In the genomic region with DNA sequence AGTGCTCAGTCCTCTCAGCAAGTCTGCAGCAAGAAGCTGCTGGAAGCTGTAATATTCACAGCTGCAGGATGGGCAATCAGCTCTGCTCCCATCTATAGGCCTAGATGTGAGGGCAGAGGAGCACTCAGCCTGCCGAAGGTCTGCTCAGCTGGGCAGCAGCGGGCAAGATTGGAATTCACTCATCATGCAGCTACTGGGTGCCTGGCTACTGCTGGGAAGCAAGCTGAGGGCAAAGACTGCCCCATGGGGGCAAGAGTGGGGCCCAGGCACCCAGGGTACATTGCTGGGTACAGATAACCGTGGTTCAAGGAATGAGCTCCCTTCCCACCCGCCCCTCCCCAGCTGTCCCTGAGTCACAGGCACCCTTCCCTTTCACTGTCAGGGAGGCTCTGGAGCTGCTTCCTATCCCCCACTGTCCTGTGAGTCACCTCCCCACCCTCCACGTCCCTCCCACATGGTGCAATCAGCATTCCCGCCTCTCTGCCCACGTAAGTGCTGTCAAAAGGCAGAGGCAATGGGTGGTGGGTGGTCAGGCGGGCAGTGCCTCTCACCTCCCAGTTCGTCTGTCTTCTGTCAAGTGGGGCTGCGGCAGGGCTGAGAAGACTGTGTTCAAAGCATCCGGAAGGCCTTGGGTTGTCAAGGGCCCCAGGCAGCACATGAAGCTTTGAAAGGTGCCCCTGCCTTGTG, we compare ENCODE assay signal across 12 cellular contexts.
DNase-seq lines count a peak whose midpoint lies in the region; ATAC-seq, FAIRE-seq and TF ChIP-seq lines count a peak whose summit lies in the region.
"Had no signal": no experiment of that assay in that cellular context is flagged by ENCODE, and none has a peak within 500 bp of the region (broad histone marks: within the 10 kb centered on the region; RNA-seq: fewer than 3 reads in every experiment).

No MANE protein-coding gene starts in this region.

- WGBS in K562 (ENCODE audit: insufficient coverage, low coverage, missing lambda C conversion rate), result under 1% methylated on average over 10 of the region's 11 CpGs

- no peak overlapping the region for H3K4me3 Mint-ChIP-seq in activated T-helper 1 cell treated with anti-CD3 and anti-CD28 coated beads, Interleukin-12 subunit alpha, Interleukin-12 subunit beta, Interleukin-2, Interleukin-4 antibody, amounts not matched to agents 30 ng/mL and 10 ng/mL and 1 ng/mL, durations not matched to agents 14 hours and 24 hours and 36 hours
- H3K4me3 Mint-ChIP-seq: dendritic cell treated with granulocyte-macrophage colony-stimulating factor and Interleukin-4, amounts not matched to agents 40 ng/mL and 50 ng/mL, for 4 days had no signal

- H4K20me1 ChIP-seq in K562 (replicated peaks; ENCODE audit: control insufficient read depth, insufficient read depth, low read length), result no peaks in the 10 kb centered on the region

- H3K9me3 Mint-ChIP-seq in activated T-helper 1 cell treated with anti-CD3 and anti-CD28 coated beads, Interleukin-12 subunit alpha, Interleukin-12 subunit beta, Interleukin-2, Interleukin-4 antibody, amounts not matched to agents 30 ng/mL and 10 ng/mL and 1 ng/mL, durations not matched to agents 14 hours and 24 hours and 36 hours, result no peaks in the 10 kb centered on the region
- H3K9me3 Mint-ChIP-seq: activated T-helper 2 cell treated with anti-CD3 and anti-CD28 coated beads, Interferon-gamma antibody, Interleukin-2, Interleukin-4, amounts not matched to agents 10 μg/mL and 5 μg/mL and 100 μg/mL, durations not matched to agents 14 hours and 24 hours and 36 hours; dendritic cell treated with granulocyte-macrophage colony-stimulating factor and Interleukin-4, amounts not matched to agents 40 ng/mL and 50 ng/mL, for 4 days had no signal

- no peaks in the 10 kb centered on the region for H3K9me3 ChIP-seq in K562 (replicated peaks; ENCODE audit: control insufficient read depth, insufficient read depth, low read depth, low read length)

- TF ChIP-seq EP300 in K562 (IDR thresholded peaks at IDR 0.05; ENCODE audit: low read length), result no peak

- DNase-seq in AG20443 (ENCODE audit: low spot score) (peak; percentile 82), HTR-8/SVneo (ENCODE audit: insufficient read length, low spot score) (peak; percentile 88), K562 (ENCODE audit: extremely low read depth in 1 of 4, low spot score in 3 of 4) (peak; percentile 8 to 30 (median 16)), kidney epithelial cell (ENCODE audit: low read depth) (peak; percentile 50), coronary artery (ENCODE audit: low spot score) (no peak), HuH-7.5 (ENCODE audit: low spot score) (no peak)
- DNase-seq in activated CD4-positive, alpha-beta T cell treated with anti-CD3 and anti-CD28 coated beads, Interleukin-2, amount 50 U/mL, for 4 hours, result no peak
- no peak for DNase-seq in activated T-helper 1 cell treated with anti-CD3 and anti-CD28 coated beads, Interleukin-12 subunit alpha, Interleukin-12 subunit beta, Interleukin-2, Interleukin-4 antibody, amounts not matched to agents 30 ng/mL and 10 ng/mL and 1 ng/mL, durations not matched to agents 14 hours and 24 hours and 36 hours (ENCODE audit: low spot score)
- DNase-seq: NCI-H1417 treated with DMSO at 0.1 percent for 48 hours, substantia nigra had no signal

- TF ChIP-seq POLR2A in K562 (conservative IDR thresholded peaks at IDR 0.05), result no peak

- H3K27ac ChIP-seq in K562 (ENCODE audit: extremely low read depth, low read depth, low read length) (no peak overlapping the region), coronary artery (no peak overlapping the region)

- no peaks in the 10 kb centered on the region; a peak in 1 of 5 replicates for H3K4me1 ChIP-seq in K562 (replicated peaks in 1 of 2; ENCODE audit: control insufficient read depth in 2 of 2, insufficient read depth in 2 of 2, low read length in 2 of 2)

- H2AFZ ChIP-seq in K562 (ENCODE audit: low read depth, low read length), result no peak overlapping the region

- CTCF ChIA-PET in K562 (lab: Yijun Ruan, JAX; ENCODE audit: low intra/inter-chr PET ratio), result no interaction called here

- no peaks in the 10 kb centered on the region for H3K27me3 Mint-ChIP-seq in activated T-helper 1 cell treated with anti-CD3 and anti-CD28 coated beads, Interleukin-12 subunit alpha, Interleukin-12 subunit beta, Interleukin-2, Interleukin-4 antibody, amounts not matched to agents 30 ng/mL and 10 ng/mL and 1 ng/mL, durations not matched to agents 14 hours and 24 hours and 36 hours (ENCODE audit: insufficient read depth)

- in situ Hi-C loops in K562 (cut with MboI), result no loop called here

- TF ChIP-seq RAD21 in K562 (CRISPR knock-in tag; conservative IDR thresholded peaks at IDR 0.05 in 1 of 2, IDR thresholded peaks at IDR 0.05 in 1 of 2), result no peak

- H3K27me3 ChIP-seq in K562 (ENCODE audit: control insufficient read depth in 2 of 2, insufficient read depth in 2 of 2, low read length in 2 of 2) (no peaks in the 10 kb centered on the region; a peak in 1 of 5 replicates), kidney epithelial cell (ENCODE audit: control insufficient read depth, insufficient read depth, low read length) (peaks cover 3% of the 10 kb centered on the region)

- peak; percentile 97 for FAIRE-seq in HTR-8/SVneo (lab: Jason Lieb, UNC)
- FAIRE-seq in K562 (lab: Jason Lieb, UNC), result no peak

- intact Hi-C loops in K562 (cut with micrococcal nuclease), result no loop called here
- intact Hi-C loops in activated T-helper 1 cell treated with anti-CD3 and anti-CD28 coated beads, Interleukin-12 subunit alpha, Interleukin-12 subunit beta, Interleukin-2, Interleukin-4 antibody, amounts not matched to agents 30 ng/mL and 10 ng/mL and 1 ng/mL, durations not matched to agents 14 hours and 24 hours and 36 hours (cut with micrococcal nuclease), result no loop called here

- peak overlapping the region in 1 of 2 experiments; percentile 17; a peak in 1 of 4 replicates for H3K9ac ChIP-seq in K562 (ENCODE audit: insufficient read depth in 1 of 2, low read depth in 2 of 2, low read length in 2 of 2)

- H3K36me3 ChIP-seq in K562 (ENCODE audit: control insufficient read depth, insufficient read depth, low read length) (no peaks in the 10 kb centered on the region), kidney epithelial cell (ENCODE audit: control insufficient read depth, insufficient read depth, low read length) (no peaks in the 10 kb centered on the region)

- H3K4me3 ChIP-seq in K562, result no peak overlapping the region
- no peak overlapping the region for H3K4me3 ChIP-seq in kidney epithelial cell (ENCODE audit: low read depth, low read length)
- no peak overlapping the region for H3K4me3 ChIP-seq in coronary artery

- TF ChIP-seq CTCF in K562 (IDR thresholded peaks at IDR 0.05 in 2 of 3, conservative IDR thresholded peaks at IDR 0.05 in 1 of 3; ENCODE audit: insufficient read depth in 2 of 3, low read depth in 1 of 3, low read length in 3 of 3), result no peak
- TF ChIP-seq CTCF in kidney epithelial cell (IDR thresholded peaks at IDR 0.05; ENCODE audit: insufficient read depth, low read length, poor library complexity, severe bottlenecking), result no peak
- no peak for TF ChIP-seq CTCF in coronary artery (IDR thresholded peaks at IDR 0.05)

- no peaks in the 10 kb centered on the region for H3K36me3 Mint-ChIP-seq in activated T-helper 1 cell treated with anti-CD3 and anti-CD28 coated beads, Interleukin-12 subunit alpha, Interleukin-12 subunit beta, Interleukin-2, Interleukin-4 antibody, amounts not matched to agents 30 ng/mL and 10 ng/mL and 1 ng/mL, durations not matched to agents 14 hours and 24 hours and 36 hours (ENCODE audit: low read depth)

- POLR2A ChIA-PET in K562 (lab: Yijun Ruan, JAX), result no interaction called here

- no peak overlapping the region for H3K27ac Mint-ChIP-seq in activated T-helper 1 cell treated with anti-CD3 and anti-CD28 coated beads, Interleukin-12 subunit alpha, Interleukin-12 subunit beta, Interleukin-2, Interleukin-4 antibody, amounts not matched to agents 30 ng/mL and 10 ng/mL and 1 ng/mL, durations not matched to agents 14 hours and 24 hours and 36 hours
- H3K27ac Mint-ChIP-seq: activated T-helper 2 cell treated with anti-CD3 and anti-CD28 coated beads, Interferon-gamma antibody, Interleukin-2, Interleukin-4, amounts not matched to agents 10 μg/mL and 5 μg/mL and 100 μg/mL, durations not matched to agents 14 hours and 24 hours and 36 hours; dendritic cell treated with granulocyte-macrophage colony-stimulating factor and Interleukin-4, amounts not matched to agents 40 ng/mL and 50 ng/mL, for 4 days had no signal

- H3K4me1 Mint-ChIP-seq in activated T-helper 1 cell treated with anti-CD3 and anti-CD28 coated beads, Interleukin-12 subunit alpha, Interleukin-12 subunit beta, Interleukin-2, Interleukin-4 antibody, amounts not matched to agents 30 ng/mL and 10 ng/mL and 1 ng/mL, durations not matched to agents 14 hours and 24 hours and 36 hours (ENCODE audit: low read depth), result no peaks in the 10 kb centered on the region

- no peaks in the 10 kb centered on the region for H3K79me2 ChIP-seq in K562 (ENCODE audit: control insufficient read depth, insufficient read depth, low read length)

- BruUV-seq in K562 (replicated peaks; lab: Mats Ljungman, UMichigan), result no TSS peak

- H3K9me1 ChIP-seq in K562 (ENCODE audit: control insufficient read depth, insufficient read depth, low read length), result no peaks in the 10 kb centered on the region

- no peak for ATAC-seq in K562

- H3K4me2 ChIP-seq in K562 (ENCODE audit: insufficient read depth, low read length), result no peak overlapping the region

TF ChIP-seq in K562, 482 proteins besides CTCF, POLR2A, EP300 and RAD21:
- peak; percentile 66 for TF ChIP-seq FOSL1 (tag; conservative IDR thresholded peaks at IDR 0.05)
- peak; percentile 73 for TF ChIP-seq EGR1 (conservative IDR thresholded peaks at IDR 0.05)
- TF ChIP-seq FOXM1 (IDR thresholded peaks at IDR 0.05; ENCODE audit: low read depth), result no peak
- TF ChIP-seq FOXM1 (CRISPR knock-in tag; IDR thresholded peaks at IDR 0.05; ENCODE audit: low read depth), result no peak

Comparison
In these comparisons a context has a peak if more than half of its experiments do, and no peak if none do; other contexts are left out.
1. DNase-seq: peak in AG20443 (single experiment), HTR-8/SVneo (single experiment), K562 (4 of 4) and kidney epithelial cell (single experiment); none in coronary artery (single experiment), activated CD4-positive, alpha-beta T cell treated with anti-CD3 and anti-CD28 coated beads, Interleukin-2, amount 50 U/mL, for 4 hours (0 of 2), activated T-helper 1 cell treated with anti-CD3 and anti-CD28 coated beads, Interleukin-12 subunit alpha, Interleukin-12 subunit beta, Interleukin-2, Interleukin-4 antibody, amounts not matched to agents 30 ng/mL and 10 ng/mL and 1 ng/mL, durations not matched to agents 14 hours and 24 hours and 36 hours (single experiment) and HuH-7.5 (single experiment).